In genomic region chr5:56816546-56817081, GRCh38 we compare ENCODE assay signal across 1 cellular context.
TF ChIP-seq lines count a peak whose summit lies in the region.

No MANE protein-coding gene starts in this region.

TF ChIP-seq in HEK293, 187 proteins besides CTCF, POLR2A, EP300 and RAD21 (continued from another document and continues in another):
- peak; percentile 62 for TF ChIP-seq PATZ1 (tag by site-specific recombination; IDR thresholded peaks at IDR 0.05)
- no peak for TF ChIP-seq ZNF37A (tag by site-specific recombination; IDR thresholded peaks at IDR 0.05)
- TF ChIP-seq ZNF600 (tag by site-specific recombination; IDR thresholded peaks at IDR 0.05): peak; percentile 81; the same call in 1 of the 2 replicates
- no peak for TF ChIP-seq ZNF366 (tag by site-specific recombination; conservative IDR thresholded peaks at IDR 0.05)
- no peak for TF ChIP-seq ZNF248 (tag by site-specific recombination; IDR thresholded peaks at IDR 0.05)
- TF ChIP-seq REST (tag by site-specific recombination; IDR thresholded peaks at IDR 0.05): no peak
- no peak for TF ChIP-seq HIC1 (tag by site-specific recombination; IDR thresholded peaks at IDR 0.05)
- no peak for TF ChIP-seq ZSCAN23 (tag by site-specific recombination; IDR thresholded peaks at IDR 0.05)
- TF ChIP-seq TCF7L2 (IDR thresholded peaks at IDR 0.05; ENCODE audit: borderline replicate concordance, low read depth, low read length): peak; percentile 84
- peak; percentile 97 for TF ChIP-seq ZNF341 (tag by site-specific recombination; IDR thresholded peaks at IDR 0.05; ENCODE audit: low read depth)
- TF ChIP-seq ZBTB26 (tag by site-specific recombination; optimal IDR thresholded peaks at IDR 0.05): peak; percentile 81
- 0 out of 2 replicates have a peak, but pooled peaks have one; percentile 34 for TF ChIP-seq ZNF629 (tag by site-specific recombination; IDR thresholded peaks at IDR 0.05)
- no peak for TF ChIP-seq ZNF585B (tag by site-specific recombination; IDR thresholded peaks at IDR 0.05)
- no peak for TF ChIP-seq ZNF214 (tag by site-specific recombination; IDR thresholded peaks at IDR 0.05; ENCODE audit: borderline replicate concordance)
- TF ChIP-seq ZNF76 (tag by site-specific recombination; IDR thresholded peaks at IDR 0.05; ENCODE audit: borderline replicate concordance, low read depth): peak; percentile 61
- no peak for TF ChIP-seq SALL2 (tag by site-specific recombination; IDR thresholded peaks at IDR 0.05; ENCODE audit: borderline replicate concordance)
- TF ChIP-seq ZNF549 (tag by site-specific recombination; IDR thresholded peaks at IDR 0.05): no peak
- TF ChIP-seq ZNF169 (tag by site-specific recombination; IDR thresholded peaks at IDR 0.05): no peak
- peak; percentile 79 for TF ChIP-seq FEZF1 (tag by site-specific recombination; IDR thresholded peaks at IDR 0.05)
- TF ChIP-seq ZNF398 (tag by site-specific recombination; IDR thresholded peaks at IDR 0.05): no peak
- no peak for TF ChIP-seq ZNF580 (tag by site-specific recombination; IDR thresholded peaks at IDR 0.05)
- no peak for TF ChIP-seq MEIS1 (CRISPR knock-in tag; IDR thresholded peaks at IDR 0.05; ENCODE audit: borderline replicate concordance)
- no peak for TF ChIP-seq ZNF121 (tag by site-specific recombination; IDR thresholded peaks at IDR 0.05)
- no peak for TF ChIP-seq ZNF114 (tag by site-specific recombination; IDR thresholded peaks at IDR 0.05)
- TF ChIP-seq ZNF768 (tag by site-specific recombination; IDR thresholded peaks at IDR 0.05): no peak
- no peak for TF ChIP-seq ZNF423 (tag by site-specific recombination; IDR thresholded peaks at IDR 0.05)
- no peak for TF ChIP-seq ZNF239 (tag by site-specific recombination; IDR thresholded peaks at IDR 0.05)
- no peak for TF ChIP-seq ZNF274 (IDR thresholded peaks at IDR 0.05; ENCODE audit: low read length)
- TF ChIP-seq ZNF274 (tag by site-specific recombination; IDR thresholded peaks at IDR 0.05; ENCODE audit: borderline replicate concordance): no peak
- peak; percentile 72 for TF ChIP-seq SP7 (tag by site-specific recombination; IDR thresholded peaks at IDR 0.05)
- no peak for TF ChIP-seq ZFP69B (tag by site-specific recombination; IDR thresholded peaks at IDR 0.05)
- TF ChIP-seq ZIC2 (tag by site-specific recombination; IDR thresholded peaks at IDR 0.05): peak; percentile 23; the same call in 1 of the 2 replicates
- no peak; the same call in 1 of the 2 replicates for TF ChIP-seq KLF1 (tag by site-specific recombination; IDR thresholded peaks at IDR 0.05)
- no peak for TF ChIP-seq ZNF426 (tag by site-specific recombination; IDR thresholded peaks at IDR 0.05)
- no peak for TF ChIP-seq ZSCAN16 (tag by site-specific recombination; IDR thresholded peaks at IDR 0.05)
- TF ChIP-seq ZSCAN30 (tag by site-specific recombination; IDR thresholded peaks at IDR 0.05): peak; percentile 48; the same call in 1 of the 2 replicates
- peak; percentile 48; the same call in 1 of the 2 replicates for TF ChIP-seq ZNF2 (tag by site-specific recombination; IDR thresholded peaks at IDR 0.05)
- no peak for TF ChIP-seq ZNF558 (tag by site-specific recombination; IDR thresholded peaks at IDR 0.05)
- TF ChIP-seq YY2 (tag by site-specific recombination; IDR thresholded peaks at IDR 0.05): no peak
- TF ChIP-seq ZBTB48 (tag by site-specific recombination; IDR thresholded peaks at IDR 0.05): no peak
- TF ChIP-seq ZNF501 (tag by site-specific recombination; IDR thresholded peaks at IDR 0.05): 0 out of 2 replicates have a peak, but pooled peaks have one; percentile 4
- no peak for TF ChIP-seq ZNF133 (tag by site-specific recombination; IDR thresholded peaks at IDR 0.05)
- no peak for TF ChIP-seq PRDM6 (tag by site-specific recombination; IDR thresholded peaks at IDR 0.05)
- TF ChIP-seq INSM2 (tag by site-specific recombination; IDR thresholded peaks at IDR 0.05): 0 out of 2 replicates have a peak, but pooled peaks have one; percentile 10
- no peak for TF ChIP-seq PBX3 (CRISPR knock-in tag; IDR thresholded peaks at IDR 0.05)
- TF ChIP-seq ZNF18 (tag by site-specific recombination; IDR thresholded peaks at IDR 0.05): no peak
- no peak for TF ChIP-seq ZNF19 (tag by site-specific recombination; IDR thresholded peaks at IDR 0.05; ENCODE audit: low read depth)
- TF ChIP-seq PRDM1 (tag by site-specific recombination; IDR thresholded peaks at IDR 0.05): no peak
- no peak for TF ChIP-seq ZNF155 (tag by site-specific recombination; IDR thresholded peaks at IDR 0.05)
